ENCODE assay signal across 8 cellular contexts in genomic region chr7:96321670-96322372, GRCh38. TPM values are rescaled to one million over a fixed set of nuclear protein-coding genes. Genes with fewer than 3 reads are reported as not detected.
DNase-seq lines count a peak whose midpoint lies in the region; ATAC-seq, FAIRE-seq and TF ChIP-seq lines count a peak whose summit lies in the region.

SLC25A13 (minus strand) TSS chr7:96322098; CDS start chr7:96321956, 142 bp downstream.

- H3K9ac ChIP-seq in fibroblast of lung (ENCODE audit: insufficient read depth, low read length) = peak within 1 kb of the TSS; percentile 89

- intact Hi-C loops in activated T-helper 1 cell treated with anti-CD3 and anti-CD28 coated beads, Interleukin-12 subunit alpha, Interleukin-12 subunit beta, Interleukin-2, Interleukin-4 antibody, amounts not matched to agents 30 ng/mL and 10 ng/mL and 1 ng/mL, durations not matched to agents 14 hours and 24 hours and 36 hours (cut with micrococcal nuclease) = loop anchor here (1.0 to 10.0 kb wide), 7 partner anchors 174 to 1813 kb away; partner anchors contain the start of genes ASNS and SEM1

- H3K4me2 ChIP-seq in fibroblast of lung (ENCODE audit: extremely low read depth, insufficient read depth, low read length) = peak within 1 kb of the TSS; percentile 96

- peak; percentile 67 for DNase-seq in DMS153 treated with DMSO at 0.1 percent for 48 hours (lab: John Stamatoyannopoulos, UW; ENCODE audit: unreplicated experiment)
- peak; percentile 87 for DNase-seq in HuH-7.5 (ENCODE audit: low spot score)
- peak; percentile 86 for DNase-seq in RCC 7860 (ENCODE audit: low spot score)
- DNase-seq in activated T-helper 1 cell treated with anti-CD3 and anti-CD28 coated beads, Interleukin-12 subunit alpha, Interleukin-12 subunit beta, Interleukin-2, Interleukin-4 antibody, amounts not matched to agents 30 ng/mL and 10 ng/mL and 1 ng/mL, durations not matched to agents 14 hours and 24 hours and 36 hours (ENCODE audit: low spot score) = peak; percentile 62
- DNase-seq in fibroblast of lung (ENCODE audit: low read depth in 2 of 2) = peak; percentile 79 to 84
- peak; percentile 23 to 77 (median 53) for DNase-seq in naive thymus-derived CD8-positive, alpha-beta T cell
- peak; percentile 79 for DNase-seq in stimulated activated naive CD8-positive, alpha-beta T cell treated with anti-CD3 and anti-CD28 coated beads, Interleukin-15, Interleukin-2, amounts not matched to agents 100 U/mL and 50 U/mL, for 24 hours

- H2AFZ ChIP-seq in fibroblast of lung (ENCODE audit: low read length) = peak within 1 kb of the TSS; percentile 93

- peaks cover 5% of the 10 kb centered on the region for H3K9me3 Mint-ChIP-seq in activated T-helper 1 cell treated with anti-CD3 and anti-CD28 coated beads, Interleukin-12 subunit alpha, Interleukin-12 subunit beta, Interleukin-2, Interleukin-4 antibody, amounts not matched to agents 30 ng/mL and 10 ng/mL and 1 ng/mL, durations not matched to agents 14 hours and 24 hours and 36 hours
- H3K9me3 Mint-ChIP-seq in naive thymus-derived CD8-positive, alpha-beta T cell = peaks cover 0 to 3% (median 0%) of the 10 kb centered on the region in 9 donors

- peak within 1 kb of the TSS; percentile 98 for H3K27ac Mint-ChIP-seq in activated T-helper 1 cell treated with anti-CD3 and anti-CD28 coated beads, Interleukin-12 subunit alpha, Interleukin-12 subunit beta, Interleukin-2, Interleukin-4 antibody, amounts not matched to agents 30 ng/mL and 10 ng/mL and 1 ng/mL, durations not matched to agents 14 hours and 24 hours and 36 hours
- peak within 1 kb of the TSS; percentile 80 to 94 (median 92) for H3K27ac Mint-ChIP-seq in naive thymus-derived CD8-positive, alpha-beta T cell

- peaks cover 16% of the 10 kb centered on the region for H3K79me2 ChIP-seq in fibroblast of lung (ENCODE audit: control insufficient read depth, insufficient read depth, low read length)

- TF ChIP-seq CTCF in fibroblast of lung (conservative IDR thresholded peaks at IDR 0.05 in 1 of 2, IDR thresholded peaks at IDR 0.05 in 1 of 2; ENCODE audit: low read depth in 1 of 2, low read length in 2 of 2) = no peak

- H3K4me1 ChIP-seq in fibroblast of lung (ENCODE audit: control insufficient read depth, extremely low read depth, insufficient read depth, low read length) = peaks cover 2% of the 10 kb centered on the region

- H3K4me1 Mint-ChIP-seq in activated T-helper 1 cell treated with anti-CD3 and anti-CD28 coated beads, Interleukin-12 subunit alpha, Interleukin-12 subunit beta, Interleukin-2, Interleukin-4 antibody, amounts not matched to agents 30 ng/mL and 10 ng/mL and 1 ng/mL, durations not matched to agents 14 hours and 24 hours and 36 hours (ENCODE audit: low read depth) = peaks cover 41% of the 10 kb centered on the region
- peaks cover 10 to 34% (median 24%) of the 10 kb centered on the region in 4 donors for H3K4me1 Mint-ChIP-seq in naive thymus-derived CD8-positive, alpha-beta T cell

- H3K36me3 Mint-ChIP-seq in activated T-helper 1 cell treated with anti-CD3 and anti-CD28 coated beads, Interleukin-12 subunit alpha, Interleukin-12 subunit beta, Interleukin-2, Interleukin-4 antibody, amounts not matched to agents 30 ng/mL and 10 ng/mL and 1 ng/mL, durations not matched to agents 14 hours and 24 hours and 36 hours (ENCODE audit: low read depth) = peaks cover 2% of the 10 kb centered on the region
- H3K36me3 Mint-ChIP-seq in naive thymus-derived CD8-positive, alpha-beta T cell = no peaks in the 10 kb centered on the region

- peak; percentile 76 for ATAC-seq in GM21526 (IDR thresholded peaks at IDR 0.05; ENCODE audit: low FRiP score, unreplicated experiment)
- peak; percentile 82 to 85 for ATAC-seq in naive thymus-derived CD8-positive, alpha-beta T cell
- ATAC-seq in stimulated activated naive CD8-positive, alpha-beta T cell treated with anti-CD3 and anti-CD28 coated beads, Interleukin-15, Interleukin-2, amounts not matched to agents 100 U/mL and 50 U/mL, for 24 hours = peak; percentile 71

- no peaks in the 10 kb centered on the region for H3K27me3 ChIP-seq in fibroblast of lung (ENCODE audit: control insufficient read depth, insufficient read depth, low read length)

- H3K9me3 ChIP-seq in fibroblast of lung (ENCODE audit: control insufficient read depth, insufficient read depth, low read depth, low read length) = no peaks in the 10 kb centered on the region

- peak within 1 kb of the TSS; percentile 76 to 97 (median 89) for H3K4me3 ChIP-seq in fibroblast of lung (replicated peaks in 1 of 4; ENCODE audit: control extremely low read depth in 1 of 4, insufficient read depth in 1 of 4, low read depth in 3 of 4, low read length in 4 of 4)

- H3K27me3 Mint-ChIP-seq in activated T-helper 1 cell treated with anti-CD3 and anti-CD28 coated beads, Interleukin-12 subunit alpha, Interleukin-12 subunit beta, Interleukin-2, Interleukin-4 antibody, amounts not matched to agents 30 ng/mL and 10 ng/mL and 1 ng/mL, durations not matched to agents 14 hours and 24 hours and 36 hours (ENCODE audit: insufficient read depth) = no peaks in the 10 kb centered on the region
- no peaks in the 10 kb centered on the region for H3K27me3 Mint-ChIP-seq in naive thymus-derived CD8-positive, alpha-beta T cell

- peak within 1 kb of the TSS; percentile 95 for H3K4me3 Mint-ChIP-seq in activated T-helper 1 cell treated with anti-CD3 and anti-CD28 coated beads, Interleukin-12 subunit alpha, Interleukin-12 subunit beta, Interleukin-2, Interleukin-4 antibody, amounts not matched to agents 30 ng/mL and 10 ng/mL and 1 ng/mL, durations not matched to agents 14 hours and 24 hours and 36 hours
- H3K4me3 Mint-ChIP-seq in naive thymus-derived CD8-positive, alpha-beta T cell = peak within 1 kb of the TSS; percentile 88 to 96 (median 91)

- FAIRE-seq in RCC 7860 (lab: Jason Lieb, UNC) = no peak

- no peaks in the 10 kb centered on the region for H3K36me3 ChIP-seq in fibroblast of lung (ENCODE audit: control insufficient read depth, insufficient read depth, low read length)

- no peaks in the 10 kb centered on the region for H4K20me1 ChIP-seq in fibroblast of lung (ENCODE audit: control insufficient read depth, extremely low read depth, insufficient read depth, low read length)

- POLR2A ChIA-PET in naive thymus-derived CD8-positive, alpha-beta T cell (lab: Charles Lee) = no interaction called here

- peak within 1 kb of the TSS; percentile 90 for H3K27ac ChIP-seq in fibroblast of lung (ENCODE audit: insufficient read depth, low read length)

RNA-seq across cellular contexts. Expression of gene SLC25A13, which starts in this region (rescaled TPM):
- 18.5 and 21.0 TPM in 2 replicates for total RNA-seq in activated T-helper 1 cell treated with anti-CD3 and anti-CD28 coated beads, Interleukin-12 subunit alpha, Interleukin-12 subunit beta, Interleukin-2, Interleukin-4 antibody, amounts not matched to agents 30 ng/mL and 10 ng/mL and 1 ng/mL, durations not matched to agents 14 hours and 24 hours and 36 hours
- total RNA-seq in fibroblast of lung = 6.9 TPM in 2 replicates
- polyA plus RNA-seq in fibroblast of lung = 12.0 and 14.1 TPM in 2 replicates
- 7.6 and 9.3 TPM in 2 replicates for polyA plus RNA-seq in fibroblast of lung (2012)
- polyA minus RNA-seq in fibroblast of lung (ENCODE audit: low replicate concordance) = 0.71 and 7.7 TPM in 2 replicates
- 10 to 100 TPM in 1 of 2 experiments, 1 to 10 TPM in 1; 8.2 to 12.1 TPM for total RNA-seq in naive thymus-derived CD8-positive, alpha-beta T cell
- polyA plus RNA-seq in naive thymus-derived CD8-positive, alpha-beta T cell = 1 to 10 TPM; 3.1 to 5.8 (median 3.6) TPM

Comparison
In these comparisons a context has a peak if more than half of its experiments do, and no peak if none do; other contexts are left out.
1. Peak in every context shown above with its lines: DNase-seq, ATAC-seq, H3K4me3 ChIP-seq and H3K27ac ChIP-seq.